ENCODE assay signal across 2 cellular contexts in the genomic region with DNA sequence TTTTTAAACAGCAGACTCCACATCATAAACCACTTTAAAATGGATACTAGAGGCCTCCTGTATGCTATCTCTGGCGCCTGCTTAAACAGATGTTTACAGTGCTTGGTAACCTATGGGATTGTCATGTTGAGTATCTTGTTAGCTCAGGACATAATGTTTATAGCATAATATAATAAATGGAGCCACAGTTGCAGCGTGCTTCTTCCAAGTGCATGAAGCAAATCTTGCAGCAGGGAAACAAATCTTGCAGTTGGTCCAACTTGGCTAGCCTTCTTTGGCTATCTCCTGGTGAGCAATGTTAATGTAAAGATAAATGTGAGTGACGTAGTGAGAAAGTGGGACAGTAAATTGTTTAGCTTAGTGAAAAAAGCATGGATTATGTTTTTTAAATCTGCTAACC.
TF ChIP-seq lines count a peak whose summit lies in the region.

No MANE protein-coding gene starts in this region.

TF ChIP-seq in liver, 16 proteins besides CTCF, POLR2A, EP300 and RAD21:
- TF ChIP-seq GABPA (IDR thresholded peaks at IDR 0.05 in 1 of 2, conservative IDR thresholded peaks at IDR 0.05 in 1 of 2) = no peak
- TF ChIP-seq, protein P1, sequence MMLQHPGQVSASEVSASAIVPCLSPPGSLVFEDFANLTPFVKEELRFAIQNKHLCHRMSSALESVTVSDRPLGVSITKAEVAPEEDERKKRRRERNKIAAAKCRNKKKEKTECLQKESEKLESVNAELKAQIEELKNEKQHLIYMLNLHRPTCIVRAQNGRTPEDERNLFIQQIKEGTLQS (IDR thresholded peaks at IDR 0.05) = no peak
- no peak for TF ChIP-seq EGR1 (IDR thresholded peaks at IDR 0.05; ENCODE audit: low read depth in 2 of 2)
- TF ChIP-seq, protein P2, sequence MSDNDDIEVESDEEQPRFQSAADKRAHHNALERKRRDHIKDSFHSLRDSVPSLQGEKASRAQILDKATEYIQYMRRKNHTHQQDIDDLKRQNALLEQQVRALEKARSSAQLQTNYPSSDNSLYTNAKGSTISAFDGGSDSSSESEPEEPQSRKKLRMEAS (IDR thresholded peaks at IDR 0.05) = no peak
- no peak for TF ChIP-seq JUND (IDR thresholded peaks at IDR 0.05)
- no peak for TF ChIP-seq NR2F2 (IDR thresholded peaks at IDR 0.05)

TF ChIP-seq in HepG2, 621 proteins besides CTCF, POLR2A, EP300 and RAD21:
- TF ChIP-seq ZNF782 (CRISPR knock-in tag; IDR thresholded peaks at IDR 0.05; ENCODE audit: borderline replicate concordance) (no peak), ZNF44 (CRISPR knock-in tag; IDR thresholded peaks at IDR 0.05) (no peak), PAWR (CRISPR knock-in tag; IDR thresholded peaks at IDR 0.05; ENCODE audit: borderline replicate concordance) (no peak), MTA1 (CRISPR knock-in tag; IDR thresholded peaks at IDR 0.05; ENCODE audit: borderline replicate concordance) (no peak), MIER3 (CRISPR knock-in tag; IDR thresholded peaks at IDR 0.05; ENCODE audit: borderline replicate concordance) (no peak), ZNF292 (CRISPR knock-in tag; IDR thresholded peaks at IDR 0.05; ENCODE audit: borderline replicate concordance, low read depth) (no peak), ZNF747 (CRISPR knock-in tag; IDR thresholded peaks at IDR 0.05; ENCODE audit: borderline replicate concordance) (no peak), ZNF501 (CRISPR knock-in tag; IDR thresholded peaks at IDR 0.05) (no peak), DNMT3B (CRISPR knock-in tag; conservative IDR thresholded peaks at IDR 0.05) (no peak), ZSCAN30 (CRISPR knock-in tag; IDR thresholded peaks at IDR 0.05) (no peak), SOX13 (IDR thresholded peaks at IDR 0.05) (no peak), SOX13 (CRISPR knock-in tag; conservative IDR thresholded peaks at IDR 0.05 in 1 of 2, IDR thresholded peaks at IDR 0.05 in 1 of 2) (no peak), ERF (CRISPR knock-in tag; IDR thresholded peaks at IDR 0.05) (no peak), HES4 (CRISPR knock-in tag; IDR thresholded peaks at IDR 0.05; ENCODE audit: borderline replicate concordance) (no peak), ZNF547 (CRISPR knock-in tag; IDR thresholded peaks at IDR 0.05) (no peak)
- TF ChIP-seq, protein P3, sequence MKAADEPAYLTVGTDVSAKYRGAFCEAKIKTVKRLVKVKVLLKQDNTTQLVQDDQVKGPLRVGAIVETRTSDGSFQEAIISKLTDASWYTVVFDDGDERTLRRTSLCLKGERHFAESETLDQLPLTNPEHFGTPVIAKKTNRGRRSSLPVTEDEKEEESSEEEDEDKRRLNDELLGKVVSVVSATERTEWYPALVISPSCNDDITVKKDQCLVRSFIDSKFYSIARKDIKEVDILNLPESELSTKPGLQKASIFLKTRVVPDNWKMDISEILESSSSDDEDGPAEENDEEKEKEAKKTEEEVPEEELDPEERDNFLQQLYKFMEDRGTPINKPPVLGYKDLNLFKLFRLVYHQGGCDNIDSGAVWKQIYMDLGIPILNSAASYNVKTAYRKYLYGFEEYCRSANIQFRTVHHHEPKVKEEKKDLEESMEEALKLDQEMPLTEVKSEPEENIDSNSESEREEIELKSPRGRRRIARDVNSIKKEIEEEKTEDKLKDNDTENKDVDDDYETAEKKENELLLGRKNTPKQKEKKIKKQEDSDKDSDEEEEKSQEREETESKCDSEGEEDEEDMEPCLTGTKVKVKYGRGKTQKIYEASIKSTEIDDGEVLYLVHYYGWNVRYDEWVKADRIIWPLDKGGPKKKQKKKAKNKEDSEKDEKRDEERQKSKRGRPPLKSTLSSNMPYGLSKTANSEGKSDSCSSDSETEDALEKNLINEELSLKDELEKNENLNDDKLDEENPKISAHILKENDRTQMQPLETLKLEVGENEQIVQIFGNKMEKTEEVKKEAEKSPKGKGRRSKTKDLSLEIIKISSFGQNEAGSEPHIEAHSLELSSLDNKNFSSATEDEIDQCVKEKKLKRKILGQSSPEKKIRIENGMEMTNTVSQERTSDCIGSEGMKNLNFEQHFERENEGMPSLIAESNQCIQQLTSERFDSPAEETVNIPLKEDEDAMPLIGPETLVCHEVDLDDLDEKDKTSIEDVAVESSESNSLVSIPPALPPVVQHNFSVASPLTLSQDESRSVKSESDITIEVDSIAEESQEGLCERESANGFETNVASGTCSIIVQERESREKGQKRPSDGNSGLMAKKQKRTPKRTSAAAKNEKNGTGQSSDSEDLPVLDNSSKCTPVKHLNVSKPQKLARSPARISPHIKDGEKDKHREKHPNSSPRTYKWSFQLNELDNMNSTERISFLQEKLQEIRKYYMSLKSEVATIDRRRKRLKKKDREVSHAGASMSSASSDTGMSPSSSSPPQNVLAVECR (CRISPR knock-in tag; IDR thresholded peaks at IDR 0.05; ENCODE audit: borderline replicate concordance) = no peak
- TF ChIP-seq, protein P4, sequence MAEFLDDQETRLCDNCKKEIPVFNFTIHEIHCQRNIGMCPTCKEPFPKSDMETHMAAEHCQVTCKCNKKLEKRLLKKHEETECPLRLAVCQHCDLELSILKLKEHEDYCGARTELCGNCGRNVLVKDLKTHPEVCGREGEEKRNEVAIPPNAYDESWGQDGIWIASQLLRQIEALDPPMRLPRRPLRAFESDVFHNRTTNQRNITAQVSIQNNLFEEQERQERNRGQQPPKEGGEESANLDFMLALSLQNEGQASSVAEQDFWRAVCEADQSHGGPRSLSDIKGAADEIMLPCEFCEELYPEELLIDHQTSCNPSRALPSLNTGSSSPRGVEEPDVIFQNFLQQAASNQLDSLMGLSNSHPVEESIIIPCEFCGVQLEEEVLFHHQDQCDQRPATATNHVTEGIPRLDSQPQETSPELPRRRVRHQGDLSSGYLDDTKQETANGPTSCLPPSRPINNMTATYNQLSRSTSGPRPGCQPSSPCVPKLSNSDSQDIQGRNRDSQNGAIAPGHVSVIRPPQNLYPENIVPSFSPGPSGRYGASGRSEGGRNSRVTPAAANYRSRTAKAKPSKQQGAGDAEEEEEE (CRISPR knock-in tag; IDR thresholded peaks at IDR 0.05; ENCODE audit: borderline replicate concordance) = no peak
- TF ChIP-seq, protein P5, sequence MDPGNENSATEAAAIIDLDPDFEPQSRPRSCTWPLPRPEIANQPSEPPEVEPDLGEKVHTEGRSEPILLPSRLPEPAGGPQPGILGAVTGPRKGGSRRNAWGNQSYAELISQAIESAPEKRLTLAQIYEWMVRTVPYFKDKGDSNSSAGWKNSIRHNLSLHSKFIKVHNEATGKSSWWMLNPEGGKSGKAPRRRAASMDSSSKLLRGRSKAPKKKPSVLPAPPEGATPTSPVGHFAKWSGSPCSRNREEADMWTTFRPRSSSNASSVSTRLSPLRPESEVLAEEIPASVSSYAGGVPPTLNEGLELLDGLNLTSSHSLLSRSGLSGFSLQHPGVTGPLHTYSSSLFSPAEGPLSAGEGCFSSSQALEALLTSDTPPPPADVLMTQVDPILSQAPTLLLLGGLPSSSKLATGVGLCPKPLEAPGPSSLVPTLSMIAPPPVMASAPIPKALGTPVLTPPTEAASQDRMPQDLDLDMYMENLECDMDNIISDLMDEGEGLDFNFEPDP (CRISPR knock-in tag; conservative IDR thresholded peaks at IDR 0.05) = no peak
- TF ChIP-seq, protein P6, sequence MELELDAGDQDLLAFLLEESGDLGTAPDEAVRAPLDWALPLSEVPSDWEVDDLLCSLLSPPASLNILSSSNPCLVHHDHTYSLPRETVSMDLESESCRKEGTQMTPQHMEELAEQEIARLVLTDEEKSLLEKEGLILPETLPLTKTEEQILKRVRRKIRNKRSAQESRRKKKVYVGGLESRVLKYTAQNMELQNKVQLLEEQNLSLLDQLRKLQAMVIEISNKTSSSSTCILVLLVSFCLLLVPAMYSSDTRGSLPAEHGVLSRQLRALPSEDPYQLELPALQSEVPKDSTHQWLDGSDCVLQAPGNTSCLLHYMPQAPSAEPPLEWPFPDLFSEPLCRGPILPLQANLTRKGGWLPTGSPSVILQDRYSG (CRISPR knock-in tag; IDR thresholded peaks at IDR 0.05) = no peak
- TF ChIP-seq, protein P7, sequence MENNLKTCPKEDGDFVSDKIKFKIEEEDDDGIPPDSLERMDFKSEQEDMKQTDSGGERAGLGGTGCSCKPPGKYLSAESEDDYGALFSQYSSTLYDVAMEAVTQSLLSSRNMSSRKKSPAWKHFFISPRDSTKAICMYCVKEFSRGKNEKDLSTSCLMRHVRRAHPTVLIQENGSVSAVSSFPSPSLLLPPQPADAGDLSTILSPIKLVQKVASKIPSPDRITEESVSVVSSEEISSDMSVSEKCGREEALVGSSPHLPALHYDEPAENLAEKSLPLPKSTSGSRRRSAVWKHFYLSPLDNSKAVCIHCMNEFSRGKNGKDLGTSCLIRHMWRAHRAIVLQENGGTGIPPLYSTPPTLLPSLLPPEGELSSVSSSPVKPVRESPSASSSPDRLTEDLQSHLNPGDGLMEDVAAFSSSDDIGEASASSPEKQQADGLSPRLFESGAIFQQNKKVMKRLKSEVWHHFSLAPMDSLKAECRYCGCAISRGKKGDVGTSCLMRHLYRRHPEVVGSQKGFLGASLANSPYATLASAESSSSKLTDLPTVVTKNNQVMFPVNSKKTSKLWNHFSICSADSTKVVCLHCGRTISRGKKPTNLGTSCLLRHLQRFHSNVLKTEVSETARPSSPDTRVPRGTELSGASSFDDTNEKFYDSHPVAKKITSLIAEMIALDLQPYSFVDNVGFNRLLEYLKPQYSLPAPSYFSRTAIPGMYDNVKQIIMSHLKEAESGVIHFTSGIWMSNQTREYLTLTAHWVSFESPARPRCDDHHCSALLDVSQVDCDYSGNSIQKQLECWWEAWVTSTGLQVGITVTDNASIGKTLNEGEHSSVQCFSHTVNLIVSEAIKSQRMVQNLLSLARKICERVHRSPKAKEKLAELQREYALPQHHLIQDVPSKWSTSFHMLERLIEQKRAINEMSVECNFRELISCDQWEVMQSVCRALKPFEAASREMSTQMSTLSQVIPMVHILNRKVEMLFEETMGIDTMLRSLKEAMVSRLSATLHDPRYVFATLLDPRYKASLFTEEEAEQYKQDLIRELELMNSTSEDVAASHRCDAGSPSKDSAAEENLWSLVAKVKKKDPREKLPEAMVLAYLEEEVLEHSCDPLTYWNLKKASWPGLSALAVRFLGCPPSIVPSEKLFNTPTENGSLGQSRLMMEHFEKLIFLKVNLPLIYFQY (CRISPR knock-in tag; IDR thresholded peaks at IDR 0.05; ENCODE audit: borderline replicate concordance) = no peak
